9 cellular contexts compared by ENCODE assay signal in the genomic region with DNA sequence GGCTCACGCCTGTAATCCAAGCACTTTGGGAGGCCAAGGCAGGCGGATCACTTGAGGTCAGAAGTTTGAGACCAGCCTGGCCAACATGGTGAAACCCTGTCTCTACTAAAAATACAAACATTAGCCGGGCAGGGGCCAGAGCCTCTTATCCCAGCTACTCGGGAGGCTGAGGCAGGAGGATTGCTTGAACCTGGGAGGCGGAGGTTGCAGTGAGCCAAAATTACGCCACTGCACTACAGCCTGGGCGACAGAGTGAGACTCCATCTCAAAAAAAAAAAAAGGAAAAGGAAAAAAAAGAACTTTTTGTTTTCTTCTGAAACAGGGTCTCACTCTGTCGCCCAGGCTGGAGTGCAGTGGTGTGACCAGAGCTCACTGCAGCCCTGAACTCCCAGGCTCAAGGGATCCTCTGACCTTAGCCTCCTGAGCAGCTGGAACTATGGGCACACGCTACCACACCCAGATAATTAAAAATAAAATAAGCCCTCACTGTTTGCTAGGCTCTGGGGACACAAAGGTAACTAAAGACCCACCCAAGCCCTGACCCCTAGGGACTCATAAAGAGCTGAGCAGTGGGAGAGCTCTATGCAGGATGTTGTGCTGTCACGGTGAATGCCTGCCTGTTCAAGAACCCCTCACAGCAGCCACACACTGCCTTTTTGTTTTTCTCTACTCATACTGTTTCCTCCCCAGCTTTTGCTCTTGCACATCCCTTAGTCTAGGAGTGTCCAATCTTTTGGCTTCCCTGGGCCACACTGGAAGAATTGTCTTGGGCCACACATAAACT. TPM values are rescaled to one million over a fixed set of nuclear protein-coding genes. Genes with fewer than 3 reads are reported as not detected.
DNase-seq lines count a peak whose midpoint lies in the region; ATAC-seq and TF ChIP-seq lines count a peak whose summit lies in the region.
"Not testable (repeated sequence)": the region's sequence is repeated elsewhere in the genome, so short reads cannot be mapped to it uniquely, and the experiment has no call there.
"Had no signal": no experiment of that assay in that cellular context is flagged by ENCODE, and none has a peak within 500 bp of the region (broad histone marks: within the 10 kb centered on the region; RNA-seq: fewer than 3 reads in every experiment).

No MANE protein-coding gene starts in this region.

- H3K36me3 ChIP-seq in CD8-positive, alpha-beta T cell (ENCODE audit: insufficient read depth, low read length): not testable (repeated sequence)
- H3K36me3 ChIP-seq in HUES64 (ENCODE audit: insufficient read depth, low read length) (peaks cover 16% of the 10 kb centered on the region), iPS-20b (ENCODE audit: insufficient read depth, low read depth, low read length) (peaks cover 20% of the 10 kb centered on the region), subcutaneous abdominal adipose tissue (ENCODE audit: control insufficient read depth in 5 of 5, insufficient read depth in 5 of 5, low read length in 5 of 5) (peaks cover 0 to 38% (median 25%) of the 10 kb centered on the region in 5 donors)

- not testable (repeated sequence) for DNase-seq in CD8-positive, alpha-beta T cell; chondrocyte (ENCODE audit: low spot score); nephron progenitor cell
- peak; percentile 61 for DNase-seq in NCI-H82 (lab: John Stamatoyannopoulos, UW)
- DNase-seq in activated CD8-positive, alpha-beta T cell treated with anti-CD3 and anti-CD28 coated beads for 36 hours: peak; percentile 7

- H3K4me1 Mint-ChIP-seq in CD8-positive, alpha-beta T cell (ENCODE audit: low read depth): peaks cover 47% of the 10 kb centered on the region
- peaks cover 26% of the 10 kb centered on the region for H3K4me1 Mint-ChIP-seq in activated CD8-positive, alpha-beta T cell treated with anti-CD3 and anti-CD28 coated beads for 36 hours (ENCODE audit: low read depth)
- H3K4me1 Mint-ChIP-seq in chondrocyte (ENCODE audit: low read depth) (peaks cover 36% of the 10 kb centered on the region), nephron progenitor cell (peaks cover 40% of the 10 kb centered on the region)

- ATAC-seq in CD8-positive, alpha-beta T cell; activated CD8-positive, alpha-beta T cell treated with anti-CD3 and anti-CD28 coated beads for 36 hours: not testable (repeated sequence)

- not testable (repeated sequence) for H3K9me3 ChIP-seq in CD8-positive, alpha-beta T cell (ENCODE audit: low read length); HUES64 (ENCODE audit: insufficient read depth, low read depth, low read length); iPS-20b (ENCODE audit: insufficient read depth, low read depth, low read length); subcutaneous abdominal adipose tissue (ENCODE audit: control insufficient read depth in 5 of 5, low read length in 5 of 5)

- not testable (repeated sequence) for H3K9me3 Mint-ChIP-seq in CD8-positive, alpha-beta T cell; activated CD8-positive, alpha-beta T cell treated with anti-CD3 and anti-CD28 coated beads for 36 hours; chondrocyte (ENCODE audit: low read depth); nephron progenitor cell

- not testable (repeated sequence) for H3K9ac ChIP-seq in HUES64 (ENCODE audit: low read depth, low read length)
- H3K9ac ChIP-seq in iPS-20b (ENCODE audit: low read depth, low read length): peak overlapping the region; percentile 95; the same call in 1 of the 2 replicates
- peak overlapping the region in 1 of 5 donors; percentile 96 for H3K9ac ChIP-seq in subcutaneous abdominal adipose tissue (ENCODE audit: low read length in 5 of 5)

- intact Hi-C loops in CD8-positive, alpha-beta T cell (cut with DNase I, micrococcal nuclease): loop anchor here (10.0 kb wide), 3 partner anchors 398 to 1408 kb away; a partner anchor contains a TSS
- intact Hi-C loops in activated CD8-positive, alpha-beta T cell treated with anti-CD3 and anti-CD28 coated beads for 36 hours (cut with micrococcal nuclease): not testable (repeated sequence)

- H3K27me3 Mint-ChIP-seq in CD8-positive, alpha-beta T cell (ENCODE audit: low read depth); activated CD8-positive, alpha-beta T cell treated with anti-CD3 and anti-CD28 coated beads for 36 hours; chondrocyte (ENCODE audit: low read depth); nephron progenitor cell (ENCODE audit: low read depth, poor library complexity): not testable (repeated sequence)

- not testable (repeated sequence) for H3K27ac ChIP-seq in CD8-positive, alpha-beta T cell (ENCODE audit: low read depth, low read length); HUES64 (ENCODE audit: low read depth, low read length); iPS-20b (ENCODE audit: low read length)
- peak overlapping the region; percentile 96 for H3K27ac ChIP-seq in subcutaneous abdominal adipose tissue (ENCODE audit: low read depth, low read length)

- peak overlapping the region; percentile 37 for H3K27ac Mint-ChIP-seq in CD8-positive, alpha-beta T cell
- H3K27ac Mint-ChIP-seq in activated CD8-positive, alpha-beta T cell treated with anti-CD3 and anti-CD28 coated beads for 36 hours: peak overlapping the region; percentile 21
- H3K27ac Mint-ChIP-seq in chondrocyte (ENCODE audit: unreplicated experiment) (peak overlapping the region; percentile 25), nephron progenitor cell (peak overlapping the region; percentile 97)

- not testable (repeated sequence) for H3K27me3 ChIP-seq in CD8-positive, alpha-beta T cell (ENCODE audit: insufficient read depth, low read length); HUES64 (ENCODE audit: insufficient read depth, low read length); iPS-20b (ENCODE audit: insufficient read depth, low read length); subcutaneous abdominal adipose tissue (ENCODE audit: control insufficient read depth in 5 of 5, insufficient read depth in 4 of 5, low read length in 5 of 5)

- 95% methylated on average over 10 of the region's 10 CpGs for WGBS in HUES64

- H3K4me3 ChIP-seq in CD8-positive, alpha-beta T cell (ENCODE audit: low read depth, low read length); iPS-20b (ENCODE audit: low read length): not testable (repeated sequence)
- 0 out of 2 replicates have a peak overlapping the region, but pooled peaks have one; percentile 98 for H3K4me3 ChIP-seq in HUES64 (ENCODE audit: low read length)
- H3K4me3 ChIP-seq in subcutaneous abdominal adipose tissue (ENCODE audit: low read depth in 1 of 5, low read length in 5 of 5): peak overlapping the region in 3 of 5 donors; percentile 81 to 92 (median 85)

- not testable (repeated sequence) for H3K4me3 Mint-ChIP-seq in CD8-positive, alpha-beta T cell; chondrocyte (ENCODE audit: unreplicated experiment)
- H3K4me3 Mint-ChIP-seq in activated CD8-positive, alpha-beta T cell treated with anti-CD3 and anti-CD28 coated beads for 36 hours: peak overlapping the region; percentile 98
- peak overlapping the region; percentile 93 for H3K4me3 Mint-ChIP-seq in nephron progenitor cell

- POLR2A ChIA-PET in CD8-positive, alpha-beta T cell (lab: Charles Lee): not testable (repeated sequence)
- POLR2A ChIA-PET in activated CD8-positive, alpha-beta T cell treated with anti-CD3 and anti-CD28 coated beads for 36 hours (lab: Charles Lee): interaction anchor here (1.0 to 2.4 kb wide), 3 partner anchors 11 to 21 kb away, joined by 3 to 14 read pairs (median 4); no protein-coding TSS in a partner anchor

- peaks cover 29% of the 10 kb centered on the region for H3K4me1 ChIP-seq in CD8-positive, alpha-beta T cell (ENCODE audit: insufficient read depth, low read length)
- not testable (repeated sequence) for H3K4me1 ChIP-seq in HUES64 (ENCODE audit: insufficient read depth, low read length)
- H3K4me1 ChIP-seq in iPS-20b (ENCODE audit: insufficient read depth, low read length) (peaks cover 10% of the 10 kb centered on the region), subcutaneous abdominal adipose tissue (ENCODE audit: control insufficient read depth in 5 of 5, insufficient read depth in 5 of 5, low read length in 5 of 5) (peaks cover 19 to 61% (median 44%) of the 10 kb centered on the region in 5 donors)

- not testable (repeated sequence) for TF ChIP-seq CTCF in CD8-positive, alpha-beta T cell (IDR thresholded peaks at IDR 0.05); activated CD8-positive, alpha-beta T cell treated with anti-CD3 and anti-CD28 coated beads for 36 hours (IDR thresholded peaks at IDR 0.05); chondrocyte (IDR thresholded peaks at IDR 0.05); nephron progenitor cell (IDR thresholded peaks at IDR 0.05)

- H3K36me3 Mint-ChIP-seq in CD8-positive, alpha-beta T cell: peaks cover 55% of the 10 kb centered on the region
- peaks cover 36% of the 10 kb centered on the region for H3K36me3 Mint-ChIP-seq in activated CD8-positive, alpha-beta T cell treated with anti-CD3 and anti-CD28 coated beads for 36 hours (ENCODE audit: low read depth)
- not testable (repeated sequence) for H3K36me3 Mint-ChIP-seq in chondrocyte (ENCODE audit: low read depth)
- H3K36me3 Mint-ChIP-seq in nephron progenitor cell (ENCODE audit: low read depth): peaks cover 13% of the 10 kb centered on the region

- CTCF ChIA-PET in CD8-positive, alpha-beta T cell (lab: Charles Lee): interaction anchor here (1.3 kb wide), 1 partner anchor 8 kb away, joined by 3 read pairs; no protein-coding TSS in a partner anchor
- CTCF ChIA-PET in activated CD8-positive, alpha-beta T cell treated with anti-CD3 and anti-CD28 coated beads for 36 hours (lab: Charles Lee): interaction anchor here (1.1 to 1.2 kb wide), 2 partner anchors 25 to 31 kb away, joined by 3 to 4 read pairs; no protein-coding TSS in a partner anchor

RNA-seq across cellular contexts. Expression of a gene that starts 2.2 kb away (rescaled TPM):
- 10 to 100 TPM; 62.4 to 66.5 TPM for total RNA-seq in CD8-positive, alpha-beta T cell
- polyA plus RNA-seq in HUES64 (2013, experiment 1 of 2): 52.9 TPM
- 47.5 TPM for polyA plus RNA-seq in HUES64 (2013, experiment 2 of 2)
- total RNA-seq in activated CD8-positive, alpha-beta T cell treated with anti-CD3 and anti-CD28 coated beads for 36 hours: 100 to 1,000 TPM in 1 of 2 experiments, 10 to 100 TPM in 1; 99.7 to 111 TPM
- 77.3 to 84.7 TPM (median 77.9 TPM) in 3 replicates for total RNA-seq in chondrocyte

RNA-seq across cellular contexts. Expression of a gene that starts 3.1 kb away (rescaled TPM):
- total RNA-seq in CD8-positive, alpha-beta T cell: 10 to 100 TPM; 33.1 to 35.0 TPM
- polyA plus RNA-seq in HUES64 (2013, experiment 1 of 2): 242 TPM
- polyA plus RNA-seq in HUES64 (2013, experiment 2 of 2): 236 TPM
- 100 to 1,000 TPM; 153 to 165 TPM for total RNA-seq in activated CD8-positive, alpha-beta T cell treated with anti-CD3 and anti-CD28 coated beads for 36 hours
- 59.3 to 84.8 TPM (median 63.9 TPM) in 3 replicates for total RNA-seq in chondrocyte

RNA-seq across cellular contexts. Expression of a gene that starts 40.2 kb away (rescaled TPM):
- not detected for total RNA-seq in CD8-positive, alpha-beta T cell
- 10.4 TPM for polyA plus RNA-seq in HUES64 (2013, experiment 1 of 2)
- 13.9 TPM for polyA plus RNA-seq in HUES64 (2013, experiment 2 of 2)
- total RNA-seq in activated CD8-positive, alpha-beta T cell treated with anti-CD3 and anti-CD28 coated beads for 36 hours: 1 to 10 TPM; 1.2 to 1.5 TPM
- total RNA-seq in chondrocyte: 5.6 to 13.0 TPM (median 8.6 TPM) in 3 replicates

RNA-seq across cellular contexts. Expression of a gene that starts 50.3 kb away (rescaled TPM):
- total RNA-seq in CD8-positive, alpha-beta T cell: 1 to 10 TPM; 5.9 to 6.5 TPM
- 8.1 TPM for polyA plus RNA-seq in HUES64 (2013, experiment 1 of 2)
- polyA plus RNA-seq in HUES64 (2013, experiment 2 of 2): 9.5 TPM
- 10 to 100 TPM; 15.6 to 17.8 TPM for total RNA-seq in activated CD8-positive, alpha-beta T cell treated with anti-CD3 and anti-CD28 coated beads for 36 hours
- total RNA-seq in chondrocyte: 1.4 to 1.8 TPM (median 1.5 TPM) in 3 replicates

RNA-seq across cellular contexts. Expression of a gene that starts 57.6 kb away (rescaled TPM):
- total RNA-seq in CD8-positive, alpha-beta T cell: 1 to 10 TPM; 3.4 to 3.7 TPM
- polyA plus RNA-seq in HUES64 (2013, experiment 1 of 2): not detected
- polyA plus RNA-seq in HUES64 (2013, experiment 2 of 2): not detected
- under 1 TPM; 0.16 to 0.49 TPM for total RNA-seq in activated CD8-positive, alpha-beta T cell treated with anti-CD3 and anti-CD28 coated beads for 36 hours
- 0.15 to 0.31 TPM (median 0.18 TPM) in 3 replicates for total RNA-seq in chondrocyte
- total RNA-seq: dermis microvascular lymphatic vessel endothelial cell had no signal

Comparison
In these comparisons a context has a peak if more than half of its experiments do, and no peak if none do; other contexts are left out.
1. H3K27ac Mint-ChIP-seq: peak in every context shown above with its lines; median percentile 97 in nephron progenitor cell; 37 in CD8-positive, alpha-beta T cell; 25 in chondrocyte; 21 in activated CD8-positive, alpha-beta T cell treated with anti-CD3 and anti-CD28 coated beads for 36 hours.